Comparison of ENCODE assay signal across 34 cellular contexts in genomic region chr10:19809481-19809880, GRCh38.
"Had no signal": no experiment of that assay in that cellular context is flagged by ENCODE, and none has a peak within 500 bp of the region (broad histone marks: within the 10 kb centered on the region; RNA-seq: fewer than 3 reads in every experiment).

No MANE protein-coding gene starts in this region.

- H3K9me3 ChIP-seq: MG63 had no signal

- H3K27ac ChIP-seq: KMS-11 had no signal

- H3K4me3 ChIP-seq: MG63 had no signal

- H3K36me3 ChIP-seq: MG63 had no signal

- DNase-seq: Karpas-422, Kasumi-1, MG63, MM.1S, MV-4-11, NCI-H1048, NCI-H1092, NCI-H1092 treated with DMSO at 0.1 percent for 48 hours, NCI-H1105, NCI-H1105 treated with DMSO at 0.1 percent for 48 hours, NCI-H1417, NCI-H1417 treated with DMSO at 0.1 percent for 48 hours, NCI-H1436, NCI-H1436 treated with DMSO at 0.1 percent for 48 hours, NCI-H146, NCI-H1694, NCI-H1694 treated with DMSO at 0.1 percent for 48 hours, NCI-H187, NCI-H187 treated with DMSO at 0.1 percent for 48 hours, NCI-H1930, NCI-H2029, NCI-H2029 treated with DMSO at 0.1 percent for 48 hours, NCI-H2081, NCI-H2081 treated with DMSO at 0.1 percent for 48 hours, NCI-H2107, NCI-H2171, NCI-H2171 treated with DMSO at 0.1 percent for 48 hours, NCI-H2227 treated with DMSO at 0.1 percent for 48 hours, NCI-H226, NCI-H345, NCI-H446, NCI-H446 treated with DMSO at 0.1 percent for 48 hours, NCI-H510A had no signal

- H3K4me2 ChIP-seq: KMS-11 had no signal

- H3K9ac ChIP-seq: KMS-11 had no signal
